10 cellular contexts compared by ENCODE assay signal in genomic region chr3:13021141-13021933, GRCh38. TPM values are rescaled to one million over a fixed set of nuclear protein-coding genes. Genes with fewer than 3 reads are reported as not detected.
A peak's percentile ranks its signal among the peaks of the same experiment; 100 is the strongest.
DNase-seq lines count a peak whose midpoint lies in the region; TF ChIP-seq lines count a peak whose summit lies in the region.
"Had no signal": no experiment of that assay in that cellular context is flagged by ENCODE, and none has a peak within 500 bp of the region (broad histone marks: within the 10 kb centered on the region; RNA-seq: fewer than 3 reads in every experiment).

No MANE protein-coding gene starts in this region.

- H3K9me3 Mint-ChIP-seq in IgD-negative memory B cell (peaks cover 0 to 2% (median 0%) of the 10 kb centered on the region in 3 donors), osteocyte (ENCODE audit: unreplicated experiment) (no peaks in the 10 kb centered on the region)

- H3K27me3 ChIP-seq in breast epithelium: no peaks in the 10 kb centered on the region
- H3K27me3 ChIP-seq: neutrophil had no signal

- H3K27ac ChIP-seq in breast epithelium: peak overlapping the region in 1 of 2 donors; percentile 2
- H3K27ac ChIP-seq: neutrophil had no signal

- intact Hi-C loops in breast epithelium (cut with DNase I; ENCODE audit: low total_unique reads): no loop called here

- peak overlapping the region; percentile 97 to 99 (median 98) for H3K27ac Mint-ChIP-seq in IgD-negative memory B cell
- H3K27ac Mint-ChIP-seq in osteocyte (ENCODE audit: unreplicated experiment): no peak overlapping the region

- peak; percentile 61 for DNase-seq in GM10266 (ENCODE audit: extremely low spot score)
- DNase-seq in breast epithelium (ENCODE audit: low spot score in 2 of 2): peak in 1 of 2 donors; percentile 51
- no peak for DNase-seq in osteocyte (ENCODE audit: extremely low spot score, unreplicated experiment)
- no peak for DNase-seq in GM19238 (ENCODE audit: insufficient read length, low spot score)
- DNase-seq in ureter (ENCODE audit: low spot score): no peak
- no peak for DNase-seq in activated CD8-positive, alpha-beta memory T cell treated with anti-CD3 and anti-CD28 coated beads for 24 hours
- DNase-seq in activated gamma-delta T cell treated with Interleukin-2 at 50 U/mL for 16 hours: no peak
- DNase-seq: cerebellar nuclear complex had no signal

- no peak for TF ChIP-seq POLR2A in breast epithelium (IDR thresholded peaks at IDR 0.05)

- H3K4me1 ChIP-seq in breast epithelium: peaks cover 8 to 37% of the 10 kb centered on the region in 2 donors

- no peaks in the 10 kb centered on the region for H3K36me3 ChIP-seq in breast epithelium
- H3K36me3 ChIP-seq: neutrophil had no signal

- peaks cover 35 to 51% (median 44%) of the 10 kb centered on the region in 3 donors for H3K4me1 Mint-ChIP-seq in IgD-negative memory B cell
- peaks cover 85% of the 10 kb centered on the region for H3K4me1 Mint-ChIP-seq in osteocyte (ENCODE audit: unreplicated experiment)

- no peak for TF ChIP-seq CTCF in GM10266 (IDR thresholded peaks at IDR 0.05; ENCODE audit: control insufficient read depth, insufficient read depth, low read depth, missing control alignments)
- no peak for TF ChIP-seq CTCF in breast epithelium (IDR thresholded peaks at IDR 0.05)
- TF ChIP-seq CTCF in osteocyte (IDR thresholded peaks at IDR 0.05): no peak

- H3K4me3 ChIP-seq in breast epithelium: peak overlapping the region; percentile 10 to 53 (median 26)

- H3K27me3 Mint-ChIP-seq in IgD-negative memory B cell: no peaks in the 10 kb centered on the region
- H3K27me3 Mint-ChIP-seq in osteocyte (ENCODE audit: unreplicated experiment): no peaks in the 10 kb centered on the region

- no peaks in the 10 kb centered on the region for H3K9me3 ChIP-seq in breast epithelium
- H3K9me3 ChIP-seq: neutrophil had no signal

- H3K36me3 Mint-ChIP-seq in IgD-negative memory B cell (peaks cover 2% of the 10 kb centered on the region), osteocyte (ENCODE audit: unreplicated experiment) (peaks cover 2% of the 10 kb centered on the region)

- H3K4me3 Mint-ChIP-seq in IgD-negative memory B cell (peak overlapping the region; percentile 99 to 100 (median 99)), osteocyte (ENCODE audit: unreplicated experiment) (peak overlapping the region; percentile 32)

RNA-seq across cellular contexts. Expression of gene IQSEC1, which starts 51.9 kb away (rescaled TPM):
- polyA plus RNA-seq in IgD-negative memory B cell: 52.5 TPM
- total RNA-seq in breast epithelium (10 to 100 TPM; 26.9 to 45.4 (median 26.9) TPM), osteocyte (37.9 and 38.7 TPM in 2 replicates), ureter (55.2 TPM)
